ENCODE assay signal across 19 cellular contexts in genomic region chr3:108123326-108123725, GRCh38. TPM values are rescaled to one million over a fixed set of nuclear protein-coding genes. Genes with fewer than 3 reads are reported as not detected.
A peak's percentile ranks its signal among the peaks of the same experiment; 100 is the strongest.
DNase-seq lines count a peak whose midpoint lies in the region; ATAC-seq and TF ChIP-seq lines count a peak whose summit lies in the region.
"Had no signal": no experiment of that assay in that cellular context is flagged by ENCODE, and none has a peak within 500 bp of the region (broad histone marks: within the 10 kb centered on the region; RNA-seq: fewer than 3 reads in every experiment).

No MANE protein-coding gene starts in this region.

- BruUV-seq in PC-9 (replicated peaks; lab: Mats Ljungman, UMichigan): no TSS peak

- CTCF ChIA-PET in PC-9 (lab: Charles Lee): no interaction called here

- H3K27ac ChIP-seq in Karpas-422 (ENCODE audit: low read length): peak overlapping the region; percentile 97
- no peak overlapping the region for H3K27ac ChIP-seq in PC-9
- H3K27ac ChIP-seq: A549, C4-2B, psoas muscle, thyroid gland had no signal

- H3K4me1 Mint-ChIP-seq in activated CD4-positive, alpha-beta T cell treated with anti-CD3 and anti-CD28 coated beads, Interleukin-2, amount 10 ng/mL, durations not matched to agents 24 days and 14 days: peaks cover 49% of the 10 kb centered on the region
- H3K4me1 Mint-ChIP-seq in central memory CD8-positive, alpha-beta T cell: peaks cover 58% of the 10 kb centered on the region

- no peaks in the 10 kb centered on the region for H4K20me1 ChIP-seq in Karpas-422 (ENCODE audit: insufficient read depth, low read depth, low read length)
- no peaks in the 10 kb centered on the region for H4K20me1 ChIP-seq in PC-9 (ENCODE audit: insufficient read depth)

- H3K4me1 ChIP-seq in Karpas-422 (ENCODE audit: low read length): peaks cover 48% of the 10 kb centered on the region
- no peaks in the 10 kb centered on the region for H3K4me1 ChIP-seq in PC-9 (replicated peaks; ENCODE audit: insufficient read depth)
- H3K4me1 ChIP-seq: A549, psoas muscle had no signal

- no peaks in the 10 kb centered on the region for H3K9me3 ChIP-seq in Karpas-422 (ENCODE audit: low read length)
- H3K9me3 ChIP-seq in PC-9 (ENCODE audit: insufficient read depth, low read depth): no peaks in the 10 kb centered on the region
- H3K9me3 ChIP-seq: A549, psoas muscle, thyroid gland had no signal

- TF ChIP-seq CTCF in PC-9 (conservative IDR thresholded peaks at IDR 0.05): no peak

- H3K4me3 Mint-ChIP-seq in activated CD4-positive, alpha-beta T cell treated with anti-CD3 and anti-CD28 coated beads, Interleukin-2, amount 10 ng/mL, durations not matched to agents 24 days and 14 days: no peak overlapping the region
- H3K4me3 Mint-ChIP-seq in central memory CD8-positive, alpha-beta T cell: no peak overlapping the region

- ATAC-seq in central memory CD8-positive, alpha-beta T cell (replicated peaks; ENCODE audit: extremely low read depth, poor library complexity, severe bottlenecking): no peak
- no peak for ATAC-seq in HG02870 (IDR thresholded peaks at IDR 0.05; ENCODE audit: unreplicated experiment)
- ATAC-seq: A549, psoas muscle had no signal

- H3K36me3 Mint-ChIP-seq in activated CD4-positive, alpha-beta T cell treated with anti-CD3 and anti-CD28 coated beads, Interleukin-2, amount 10 ng/mL, durations not matched to agents 24 days and 14 days (ENCODE audit: low read depth): peaks cover 25% of the 10 kb centered on the region
- H3K36me3 Mint-ChIP-seq in central memory CD8-positive, alpha-beta T cell (ENCODE audit: insufficient read depth): peaks cover 17% of the 10 kb centered on the region

- H3F3A ChIP-seq in PC-9 (ENCODE audit: insufficient read depth, low read depth): 0 out of 2 replicates have a peak, but pooled peaks cover 3% of the 10 kb centered on the region

- no peaks in the 10 kb centered on the region for H3K79me2 ChIP-seq in Karpas-422 (ENCODE audit: low read length)
- H3K79me2 ChIP-seq in PC-9 (ENCODE audit: low read depth): no peaks in the 10 kb centered on the region

- no peak overlapping the region for H3K9ac ChIP-seq in Karpas-422 (ENCODE audit: low read length)

- no peaks in the 10 kb centered on the region for H3K27me3 ChIP-seq in Karpas-422 (ENCODE audit: low read length)
- H3K27me3 ChIP-seq in PC-9 (ENCODE audit: insufficient read depth, low read depth): no peaks in the 10 kb centered on the region
- H3K27me3 ChIP-seq: thyroid gland had no signal

- H3K27me3 Mint-ChIP-seq in activated CD4-positive, alpha-beta T cell treated with anti-CD3 and anti-CD28 coated beads, Interleukin-2, amount 10 ng/mL, durations not matched to agents 24 days and 14 days: no peaks in the 10 kb centered on the region
- no peaks in the 10 kb centered on the region for H3K27me3 Mint-ChIP-seq in central memory CD8-positive, alpha-beta T cell

- intact Hi-C loops in activated CD4-positive, alpha-beta T cell treated with anti-CD3 and anti-CD28 coated beads, Interleukin-2, amount 10 ng/mL, durations not matched to agents 24 days and 14 days (cut with micrococcal nuclease): loop anchor here (10.0 kb wide), 1 partner anchor 599 kb away; the partner anchor contains the start of gene BBX
- intact Hi-C loops in PC-9 (cut with micrococcal nuclease; ENCODE audit: unreplicated experiment): no loop called here

- H3K9me2 ChIP-seq in Karpas-422 (replicated peaks; ENCODE audit: insufficient read depth, low read length): no peaks in the 10 kb centered on the region
- H3K9me2 ChIP-seq in PC-9 (ENCODE audit: insufficient read depth): 0 out of 2 replicates have a peak, but pooled peaks cover 3% of the 10 kb centered on the region

- H2AFZ ChIP-seq in Karpas-422 (ENCODE audit: low read length): no peak overlapping the region
- H2AFZ ChIP-seq in PC-9: no peak overlapping the region

- H3K4me2 ChIP-seq in Karpas-422 (ENCODE audit: low read depth, low read length, poor library complexity, severe bottlenecking) (peak overlapping the region; percentile 92), PC-9 (no peak overlapping the region)
- H3K4me2 ChIP-seq: A549 had no signal

- H3K36me3 ChIP-seq in Karpas-422 (ENCODE audit: insufficient read depth, low read length) (no peaks in the 10 kb centered on the region), PC-9 (ENCODE audit: low read depth) (no peaks in the 10 kb centered on the region)
- H3K36me3 ChIP-seq: thyroid gland had no signal

- POLR2A ChIA-PET in PC-9 (lab: Charles Lee; ENCODE audit: unreplicated experiment): no interaction called here

- no peak for DNase-seq in activated CD4-positive, alpha-beta T cell treated with anti-CD3 and anti-CD28 coated beads, Interleukin-2, amount 10 ng/mL, durations not matched to agents 24 days and 14 days
- DNase-seq in activated CD4-positive, alpha-beta T cell treated with anti-CD3 and anti-CD28 coated beads, Interleukin-2, amount 50 U/mL, for 1 hour: no peak
- DNase-seq in Karpas-422: no peak
- no peak for DNase-seq in central memory CD8-positive, alpha-beta T cell (ENCODE audit: low spot score in 2 of 2)
- DNase-seq in pons (ENCODE audit: low spot score): peak; percentile 71
- no peak for DNase-seq in PC-9
- DNase-seq in activated CD8-positive, alpha-beta memory T cell treated with anti-CD3 and anti-CD28 coated beads for 24 hours: no peak
- DNase-seq: activated effector memory CD4-positive, alpha-beta T cell treated with anti-CD3 and anti-CD28 coated beads, Interleukin-2, amount 50 U/mL, for 16 hours; DMS53; mesenchymal stem cell; NCI-H1105; NCI-H82; psoas muscle; small intestine; stimulated activated CD8-positive, alpha-beta memory T cell treated with anti-CD3 and anti-CD28 coated beads, Interleukin-4, amount 100 ng/mL, for 48 hours; thyroid gland had no signal

- H3K9me3 Mint-ChIP-seq in activated CD4-positive, alpha-beta T cell treated with anti-CD3 and anti-CD28 coated beads, Interleukin-2, amount 10 ng/mL, durations not matched to agents 24 days and 14 days: peaks cover 7% of the 10 kb centered on the region
- peaks cover 12% of the 10 kb centered on the region for H3K9me3 Mint-ChIP-seq in central memory CD8-positive, alpha-beta T cell

- H3K27ac Mint-ChIP-seq in activated CD4-positive, alpha-beta T cell treated with anti-CD3 and anti-CD28 coated beads, Interleukin-2, amount 10 ng/mL, durations not matched to agents 24 days and 14 days: peak overlapping the region; percentile 35
- peak overlapping the region; percentile 96 for H3K27ac Mint-ChIP-seq in central memory CD8-positive, alpha-beta T cell (ENCODE audit: low read depth)

- H3K4me3 ChIP-seq in Karpas-422 (ENCODE audit: low read length) (no peak overlapping the region; the same call in 1 of the 2 replicates), PC-9 (no peak overlapping the region)
- H3K4me3 ChIP-seq: A549, psoas muscle, thyroid gland had no signal

RNA-seq across cellular contexts. Expression of gene CD47, which starts 32.5 kb away (rescaled TPM):
- total RNA-seq in activated CD4-positive, alpha-beta T cell treated with anti-CD3 and anti-CD28 coated beads, Interleukin-2, amount 10 ng/mL, durations not matched to agents 24 days and 14 days: 104 and 109 TPM in 2 replicates
- total RNA-seq in Karpas-422 (2014; rRNA removed; shearing (Covaris generic); ENCODE audit: low replicate concordance): 119 and 180 TPM in 2 replicates
- total RNA-seq in PC-9 (2021): 74.8 and 76.9 TPM in 2 replicates
